Comparison of ENCODE assay signal across 2 cellular contexts in the genomic region with DNA sequence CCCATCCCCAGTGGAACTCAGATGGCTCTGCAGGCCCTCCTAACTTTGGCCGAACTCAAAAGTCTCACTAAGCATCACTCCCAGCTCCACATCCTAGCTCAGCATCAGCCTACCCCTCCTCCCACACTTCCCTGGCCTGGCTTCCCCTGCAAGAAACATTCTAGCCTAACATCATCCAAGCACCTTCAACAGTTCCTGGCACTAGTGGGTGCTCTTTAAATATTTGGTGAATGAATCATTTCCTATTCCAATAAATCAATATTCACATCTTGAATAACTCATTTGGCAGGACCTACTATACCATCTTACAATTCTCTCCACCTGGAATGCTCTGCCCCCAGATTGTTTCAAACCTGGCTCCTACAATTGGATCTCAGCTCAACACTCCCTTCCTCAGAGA.
TF ChIP-seq lines count a peak whose summit lies in the region.

No MANE protein-coding gene starts in this region.

TF ChIP-seq in SK-N-SH treated with all-trans-retinoic acid at 6 μM for 48 hours, 23 proteins besides CTCF, POLR2A, EP300 and RAD21:
- TF ChIP-seq SNAI2 (CRISPR knock-in tag; IDR thresholded peaks at IDR 0.05): no peak
- TF ChIP-seq, protein P1, sequence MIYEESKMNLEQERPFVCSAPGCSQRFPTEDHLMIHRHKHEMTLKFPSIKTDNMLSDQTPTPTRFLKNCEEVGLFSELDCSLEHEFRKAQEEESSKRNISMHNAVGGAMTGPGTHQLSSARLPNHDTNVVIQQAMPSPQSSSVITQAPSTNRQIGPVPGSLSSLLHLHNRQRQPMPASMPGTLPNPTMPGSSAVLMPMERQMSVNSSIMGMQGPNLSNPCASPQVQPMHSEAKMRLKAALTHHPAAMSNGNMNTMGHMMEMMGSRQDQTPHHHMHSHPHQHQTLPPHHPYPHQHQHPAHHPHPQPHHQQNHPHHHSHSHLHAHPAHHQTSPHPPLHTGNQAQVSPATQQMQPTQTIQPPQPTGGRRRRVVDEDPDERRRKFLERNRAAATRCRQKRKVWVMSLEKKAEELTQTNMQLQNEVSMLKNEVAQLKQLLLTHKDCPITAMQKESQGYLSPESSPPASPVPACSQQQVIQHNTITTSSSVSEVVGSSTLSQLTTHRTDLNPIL (CRISPR knock-in tag; IDR thresholded peaks at IDR 0.05; ENCODE audit: low read depth): no peak
- TF ChIP-seq ZNF70 (CRISPR knock-in tag; IDR thresholded peaks at IDR 0.05): no peak
- no peak for TF ChIP-seq PPARA (CRISPR knock-in tag; IDR thresholded peaks at IDR 0.05; ENCODE audit: borderline replicate concordance)
- no peak for TF ChIP-seq GLIS3 (CRISPR knock-in tag; IDR thresholded peaks at IDR 0.05)
- TF ChIP-seq ARNTL (CRISPR knock-in tag; IDR thresholded peaks at IDR 0.05; ENCODE audit: borderline replicate concordance, low read depth): no peak
- no peak for TF ChIP-seq ESRRG (CRISPR knock-in tag; IDR thresholded peaks at IDR 0.05)
- no peak for TF ChIP-seq CSDC2 (CRISPR knock-in tag; IDR thresholded peaks at IDR 0.05)
- no peak for TF ChIP-seq ZFP30 (CRISPR knock-in tag; IDR thresholded peaks at IDR 0.05)
- TF ChIP-seq ZNF8 (CRISPR knock-in tag; IDR thresholded peaks at IDR 0.05): no peak
- no peak for TF ChIP-seq RARB (CRISPR knock-in tag; IDR thresholded peaks at IDR 0.05)
- TF ChIP-seq, protein P2, sequence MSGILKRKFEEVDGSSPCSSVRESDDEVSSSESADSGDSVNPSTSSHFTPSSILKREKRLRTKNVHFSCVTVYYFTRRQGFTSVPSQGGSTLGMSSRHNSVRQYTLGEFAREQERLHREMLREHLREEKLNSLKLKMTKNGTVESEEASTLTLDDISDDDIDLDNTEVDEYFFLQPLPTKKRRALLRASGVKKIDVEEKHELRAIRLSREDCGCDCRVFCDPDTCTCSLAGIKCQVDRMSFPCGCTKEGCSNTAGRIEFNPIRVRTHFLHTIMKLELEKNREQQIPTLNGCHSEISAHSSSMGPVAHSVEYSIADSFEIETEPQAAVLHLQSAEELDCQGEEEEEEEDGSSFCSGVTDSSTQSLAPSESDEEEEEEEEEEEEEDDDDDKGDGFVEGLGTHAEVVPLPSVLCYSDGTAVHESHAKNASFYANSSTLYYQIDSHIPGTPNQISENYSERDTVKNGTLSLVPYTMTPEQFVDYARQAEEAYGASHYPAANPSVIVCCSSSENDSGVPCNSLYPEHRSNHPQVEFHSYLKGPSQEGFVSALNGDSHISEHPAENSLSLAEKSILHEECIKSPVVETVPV (CRISPR knock-in tag; IDR thresholded peaks at IDR 0.05): no peak
- no peak for TF ChIP-seq OSR1 (CRISPR knock-in tag; IDR thresholded peaks at IDR 0.05)
- TF ChIP-seq, protein P3, sequence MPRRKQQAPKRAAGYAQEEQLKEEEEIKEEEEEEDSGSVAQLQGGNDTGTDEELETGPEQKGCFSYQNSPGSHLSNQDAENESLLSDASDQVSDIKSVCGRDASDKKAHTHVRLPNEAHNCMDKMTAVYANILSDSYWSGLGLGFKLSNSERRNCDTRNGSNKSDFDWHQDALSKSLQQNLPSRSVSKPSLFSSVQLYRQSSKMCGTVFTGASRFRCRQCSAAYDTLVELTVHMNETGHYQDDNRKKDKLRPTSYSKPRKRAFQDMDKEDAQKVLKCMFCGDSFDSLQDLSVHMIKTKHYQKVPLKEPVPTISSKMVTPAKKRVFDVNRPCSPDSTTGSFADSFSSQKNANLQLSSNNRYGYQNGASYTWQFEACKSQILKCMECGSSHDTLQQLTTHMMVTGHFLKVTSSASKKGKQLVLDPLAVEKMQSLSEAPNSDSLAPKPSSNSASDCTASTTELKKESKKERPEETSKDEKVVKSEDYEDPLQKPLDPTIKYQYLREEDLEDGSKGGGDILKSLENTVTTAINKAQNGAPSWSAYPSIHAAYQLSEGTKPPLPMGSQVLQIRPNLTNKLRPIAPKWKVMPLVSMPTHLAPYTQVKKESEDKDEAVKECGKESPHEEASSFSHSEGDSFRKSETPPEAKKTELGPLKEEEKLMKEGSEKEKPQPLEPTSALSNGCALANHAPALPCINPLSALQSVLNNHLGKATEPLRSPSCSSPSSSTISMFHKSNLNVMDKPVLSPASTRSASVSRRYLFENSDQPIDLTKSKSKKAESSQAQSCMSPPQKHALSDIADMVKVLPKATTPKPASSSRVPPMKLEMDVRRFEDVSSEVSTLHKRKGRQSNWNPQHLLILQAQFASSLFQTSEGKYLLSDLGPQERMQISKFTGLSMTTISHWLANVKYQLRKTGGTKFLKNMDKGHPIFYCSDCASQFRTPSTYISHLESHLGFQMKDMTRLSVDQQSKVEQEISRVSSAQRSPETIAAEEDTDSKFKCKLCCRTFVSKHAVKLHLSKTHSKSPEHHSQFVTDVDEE (CRISPR knock-in tag; IDR thresholded peaks at IDR 0.05): no peak
- TF ChIP-seq, protein P4, sequence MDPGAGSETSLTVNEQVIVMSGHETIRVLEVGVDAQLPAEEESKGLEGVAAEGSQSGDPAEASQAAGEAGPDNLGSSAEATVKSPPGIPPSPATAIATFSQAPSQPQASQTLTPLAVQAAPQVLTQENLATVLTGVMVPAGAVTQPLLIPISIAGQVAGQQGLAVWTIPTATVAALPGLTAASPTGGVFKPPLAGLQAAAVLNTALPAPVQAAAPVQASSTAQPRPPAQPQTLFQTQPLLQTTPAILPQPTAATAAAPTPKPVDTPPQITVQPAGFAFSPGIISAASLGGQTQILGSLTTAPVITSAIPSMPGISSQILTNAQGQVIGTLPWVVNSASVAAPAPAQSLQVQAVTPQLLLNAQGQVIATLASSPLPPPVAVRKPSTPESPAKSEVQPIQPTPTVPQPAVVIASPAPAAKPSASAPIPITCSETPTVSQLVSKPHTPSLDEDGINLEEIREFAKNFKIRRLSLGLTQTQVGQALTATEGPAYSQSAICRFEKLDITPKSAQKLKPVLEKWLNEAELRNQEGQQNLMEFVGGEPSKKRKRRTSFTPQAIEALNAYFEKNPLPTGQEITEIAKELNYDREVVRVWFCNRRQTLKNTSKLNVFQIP (CRISPR knock-in tag; IDR thresholded peaks at IDR 0.05; ENCODE audit: borderline replicate concordance, low read depth): no peak
- TF ChIP-seq, protein P5, sequence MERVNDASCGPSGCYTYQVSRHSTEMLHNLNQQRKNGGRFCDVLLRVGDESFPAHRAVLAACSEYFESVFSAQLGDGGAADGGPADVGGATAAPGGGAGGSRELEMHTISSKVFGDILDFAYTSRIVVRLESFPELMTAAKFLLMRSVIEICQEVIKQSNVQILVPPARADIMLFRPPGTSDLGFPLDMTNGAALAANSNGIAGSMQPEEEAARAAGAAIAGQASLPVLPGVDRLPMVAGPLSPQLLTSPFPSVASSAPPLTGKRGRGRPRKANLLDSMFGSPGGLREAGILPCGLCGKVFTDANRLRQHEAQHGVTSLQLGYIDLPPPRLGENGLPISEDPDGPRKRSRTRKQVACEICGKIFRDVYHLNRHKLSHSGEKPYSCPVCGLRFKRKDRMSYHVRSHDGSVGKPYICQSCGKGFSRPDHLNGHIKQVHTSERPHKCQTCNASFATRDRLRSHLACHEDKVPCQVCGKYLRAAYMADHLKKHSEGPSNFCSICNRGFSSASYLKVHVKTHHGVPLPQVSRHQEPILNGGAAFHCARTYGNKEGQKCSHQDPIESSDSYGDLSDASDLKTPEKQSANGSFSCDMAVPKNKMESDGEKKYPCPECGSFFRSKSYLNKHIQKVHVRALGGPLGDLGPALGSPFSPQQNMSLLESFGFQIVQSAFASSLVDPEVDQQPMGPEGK (CRISPR knock-in tag; IDR thresholded peaks at IDR 0.05; ENCODE audit: borderline replicate concordance): no peak
TF ChIP-seq in SK-N-SH treated with all-trans-retinoic acid at 6 μM for 48 hours: peak in this region for 0.

TF ChIP-seq in HepG2, 621 proteins besides CTCF, POLR2A, EP300 and RAD21:
- TF ChIP-seq FOSL2 (CRISPR knock-in tag; IDR thresholded peaks at IDR 0.05) (0 out of 2 replicates have a peak, but pooled peaks have one; percentile 18), BRD4 (CRISPR knock-in tag; IDR thresholded peaks at IDR 0.05) (no peak), ZNF17 (CRISPR knock-in tag; IDR thresholded peaks at IDR 0.05) (no peak), ZNF468 (CRISPR knock-in tag; IDR thresholded peaks at IDR 0.05) (no peak)
